ENCODE assay signal across 9 cellular contexts in the genomic region with DNA sequence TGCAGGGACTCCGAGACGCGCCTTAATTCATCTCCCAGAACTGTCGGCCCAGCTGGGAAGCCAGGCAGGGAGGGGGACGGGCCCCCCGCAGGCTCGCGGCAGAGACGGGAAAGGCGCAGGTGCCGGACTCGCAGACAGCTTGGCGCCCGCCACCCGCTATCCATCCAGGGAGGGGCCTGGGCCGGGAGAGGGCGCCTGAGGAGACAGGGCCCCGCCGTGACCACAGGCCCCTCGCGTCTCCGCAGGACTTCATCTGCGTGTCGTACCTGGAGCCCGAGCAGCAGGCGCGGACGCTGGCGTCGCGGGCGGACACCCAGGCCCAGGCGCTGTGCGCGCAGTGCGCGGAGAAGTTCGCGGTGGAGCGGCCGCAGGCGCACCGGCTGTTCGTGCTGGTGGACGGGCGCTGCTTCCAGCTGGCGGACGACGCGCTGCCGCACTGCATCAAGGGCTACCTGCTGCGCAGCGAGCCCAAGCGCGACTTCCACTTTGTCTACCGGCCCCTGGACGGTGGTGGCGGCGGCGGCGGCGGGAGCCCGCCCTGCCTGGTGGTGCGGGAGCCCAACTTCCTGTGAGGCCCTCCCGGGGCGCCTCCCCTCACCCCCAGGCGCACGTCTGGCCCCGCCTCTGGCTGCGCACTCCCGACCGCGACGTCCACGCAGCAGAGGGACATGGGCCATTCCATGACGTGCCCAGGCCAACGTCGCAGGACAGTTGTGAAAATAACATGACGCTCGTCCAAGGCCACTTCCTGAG.
A peak's percentile ranks its signal among the peaks of the same experiment; 100 is the strongest.
DNase-seq lines count a peak whose midpoint lies in the region; ATAC-seq and TF ChIP-seq lines count a peak whose summit lies in the region.
"Had no signal": no experiment of that assay in that cellular context is flagged by ENCODE, and none has a peak within 500 bp of the region (broad histone marks: within the 10 kb centered on the region; RNA-seq: fewer than 3 reads in every experiment).

No MANE protein-coding gene starts in this region.

- H3K9me3 ChIP-seq in ES-I3 (ENCODE audit: control insufficient read depth, insufficient read depth, low read length) (no peaks in the 10 kb centered on the region), cardiac muscle cell (ENCODE audit: low read depth) (no peaks in the 10 kb centered on the region), prostate gland (no peaks in the 10 kb centered on the region)

- no peak for ATAC-seq in HG03159 (IDR thresholded peaks at IDR 0.05; ENCODE audit: unreplicated experiment)
- ATAC-seq in HG02840 (IDR thresholded peaks at IDR 0.05; ENCODE audit: low FRiP score, unreplicated experiment) = no peak
- no peak for ATAC-seq in GM21737 (IDR thresholded peaks at IDR 0.05; ENCODE audit: unreplicated experiment)

- H3K9ac ChIP-seq in ES-I3 (ENCODE audit: low read depth, low read length) = peak overlapping the region; percentile 67; the same call in 1 of the 2 replicates

- TF ChIP-seq POLR2A in prostate gland (IDR thresholded peaks at IDR 0.05) = no peak

- no peak overlapping the region for H3K27ac ChIP-seq in cardiac muscle cell
- H3K27ac ChIP-seq in prostate gland = peak overlapping the region in 1 of 2 donors; percentile 17

- H3K27me3 ChIP-seq in cardiac muscle cell = peaks cover 18% of the 10 kb centered on the region
- no peaks in the 10 kb centered on the region for H3K27me3 ChIP-seq in prostate gland (replicated peaks; ENCODE audit: insufficient read depth)

- DNase-seq in NCI-H748 treated with DMSO at 0.1 percent for 48 hours (lab: John Stamatoyannopoulos, UW) (peak; percentile 73), cardiac muscle cell (ENCODE audit: low read depth in 1 of 2, low spot score in 1 of 2) (peak; percentile 25 to 61), prostate gland (ENCODE audit: low spot score) (no peak), epidermal melanocyte (ENCODE audit: insufficient read length, low spot score) (no peak)
- DNase-seq: DND-41 had no signal

- H3K4me1 ChIP-seq in ES-I3 (ENCODE audit: insufficient read depth, low read length) (no peaks in the 10 kb centered on the region), cardiac muscle cell (ENCODE audit: low read depth) (no peaks in the 10 kb centered on the region), prostate gland (replicated peaks) (peaks cover 2% of the 10 kb centered on the region)

- 25% methylated on average over 25 of the region's 80 CpGs for WGBS in prostate gland

- peak overlapping the region; percentile 32 for H3K4me3 ChIP-seq in cardiac muscle cell
- H3K4me3 ChIP-seq in prostate gland = peak overlapping the region; percentile 18 to 33

- H3K36me3 ChIP-seq in ES-I3 (ENCODE audit: insufficient read depth, low read length) = no peaks in the 10 kb centered on the region
- H3K36me3 ChIP-seq in cardiac muscle cell = no peaks in the 10 kb centered on the region
- H3K36me3 ChIP-seq in prostate gland = no peaks in the 10 kb centered on the region

- intact Hi-C loops in prostate gland (cut with DNase I) = loop anchor here (2.0 to 10.0 kb wide), 3 partner anchors 97 to 563 kb away; a partner anchor contains a TSS

- no peak for TF ChIP-seq CTCF in cardiac muscle cell (IDR thresholded peaks at IDR 0.05; ENCODE audit: low read depth, low read length)
- TF ChIP-seq CTCF in prostate gland (IDR thresholded peaks at IDR 0.05) = no peak

Comparison
In these comparisons a context has a peak if more than half of its experiments do, and no peak if none do; other contexts are left out.
1. DNase-seq: peak in NCI-H748 treated with DMSO at 0.1 percent for 48 hours (single experiment) and cardiac muscle cell (2 of 2); none in prostate gland (single experiment) and epidermal melanocyte (single experiment).